16 cellular contexts compared by ENCODE assay signal in the genomic region with DNA sequence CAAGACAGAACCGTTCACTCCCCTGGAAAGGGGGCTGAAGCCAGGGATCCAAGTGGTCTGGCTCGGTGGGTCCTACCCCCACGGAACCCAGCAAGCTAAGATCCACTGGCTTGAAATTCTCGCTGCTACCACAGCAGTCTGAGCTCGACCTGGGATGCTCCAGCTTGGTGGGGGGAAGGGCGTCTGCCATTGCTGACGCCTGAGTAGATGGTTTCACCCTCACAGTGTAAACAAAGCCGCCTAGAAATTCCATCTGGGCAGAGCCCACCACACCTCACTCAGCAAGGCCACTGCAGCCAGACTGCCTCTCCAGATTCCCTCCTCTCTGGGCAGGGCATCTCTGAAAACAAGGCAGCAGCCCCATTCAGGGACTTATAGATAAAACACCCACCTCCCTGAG.
"Had no signal": no experiment of that assay in that cellular context is flagged by ENCODE, and none has a peak within 500 bp of the region (broad histone marks: within the 10 kb centered on the region; RNA-seq: fewer than 3 reads in every experiment).

No MANE protein-coding gene starts in this region.

- H3K27ac ChIP-seq: colonic mucosa, hepatocyte, stomach had no signal

- H2AFZ ChIP-seq: hepatocyte had no signal

- H3K9me3 ChIP-seq: colonic mucosa had no signal

- DNase-seq: colonic mucosa; dermis blood vessel endothelial cell; foreskin melanocyte; head of caudate nucleus; kidney glomerular epithelial cell; mammary epithelial cell; naive thymus-derived CD4-positive, alpha-beta T cell; nephron progenitor cell; small intestine; stimulated activated CD4-positive, alpha-beta T cell treated with anti-CD3 and anti-CD28 coated beads, Interleukin-12 subunit alpha, Interleukin-12 subunit beta, amount 100 ng/mL, for 4 hours; stimulated activated naive CD4-positive, alpha-beta T cell; stomach; substantia nigra; trophoblast cell had no signal

- ATAC-seq: left lobe of liver; naive thymus-derived CD4-positive, alpha-beta T cell had no signal

- H3K4me3 Mint-ChIP-seq: naive thymus-derived CD4-positive, alpha-beta T cell; nephron progenitor cell had no signal

- H3K4me1 ChIP-seq: colonic mucosa, stomach had no signal

- H3K79me2 ChIP-seq: hepatocyte had no signal

- H3K36me3 ChIP-seq: colonic mucosa, stomach had no signal

- H3K27me3 ChIP-seq: hepatocyte had no signal

- H3K27ac Mint-ChIP-seq: naive thymus-derived CD4-positive, alpha-beta T cell; nephron progenitor cell had no signal

- H3K4me1 Mint-ChIP-seq: naive thymus-derived CD4-positive, alpha-beta T cell; nephron progenitor cell had no signal

- H3K9me3 Mint-ChIP-seq: naive thymus-derived CD4-positive, alpha-beta T cell had no signal

- H3K4me3 ChIP-seq: colonic mucosa, hepatocyte, stomach had no signal

- H3K36me3 Mint-ChIP-seq: naive thymus-derived CD4-positive, alpha-beta T cell had no signal

- H3K4me2 ChIP-seq: hepatocyte had no signal
